In the genomic region with DNA sequence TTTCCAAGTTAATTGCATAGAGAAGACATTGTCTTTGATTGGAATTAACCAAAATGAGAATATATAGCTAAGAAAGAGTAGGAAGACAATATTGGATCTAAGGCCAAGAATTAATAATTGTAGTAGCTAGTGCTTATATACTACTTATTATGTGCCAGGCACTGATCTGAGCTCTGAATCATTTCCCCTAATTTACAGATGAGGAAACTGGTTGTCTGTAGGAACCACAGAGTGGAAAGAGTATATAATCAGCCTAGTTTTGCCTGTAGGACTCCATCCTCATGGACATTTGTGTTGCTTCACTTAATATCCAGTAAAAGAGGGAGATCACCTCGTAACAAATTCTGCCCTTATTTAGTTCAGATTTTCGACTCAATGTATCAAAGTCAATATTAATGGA, we compare ENCODE assay signal across 23 cellular contexts.
DNase-seq lines count a peak whose midpoint lies in the region; ATAC-seq and TF ChIP-seq lines count a peak whose summit lies in the region.
"Had no signal": no experiment of that assay in that cellular context is flagged by ENCODE, and none has a peak within 500 bp of the region (broad histone marks: within the 10 kb centered on the region; RNA-seq: fewer than 3 reads in every experiment).

No MANE protein-coding gene starts in this region.

- ATAC-seq in activated B cell treated with CpG ODN at 0.5 μM for 24 hours (ENCODE audit: low read depth): peak; percentile 36
- no peak for ATAC-seq in naive thymus-derived CD4-positive, alpha-beta T cell
- ATAC-seq in GM21526 (IDR thresholded peaks at IDR 0.05; ENCODE audit: low FRiP score, unreplicated experiment): no peak
- ATAC-seq: left cardiac atrium, sciatic nerve had no signal

- H3K27ac Mint-ChIP-seq in activated T-cell treated with anti-CD3 and anti-CD28 coated beads, Interleukin-2, amount 50 U/mL, for 24 hours: peak overlapping the region; percentile 84
- peak overlapping the region; percentile 82 for H3K27ac Mint-ChIP-seq in Caco-2 (ENCODE audit: unreplicated experiment)
- H3K27ac Mint-ChIP-seq in activated B cell treated with CpG ODN at 0.5 μM for 24 hours: peak overlapping the region; percentile 28
- peak overlapping the region in 7 of 9 donors; percentile 13 to 82 (median 30) for H3K27ac Mint-ChIP-seq in naive thymus-derived CD4-positive, alpha-beta T cell
- H3K27ac Mint-ChIP-seq: activated naive CD8-positive, alpha-beta T cell treated with anti-CD3 and anti-CD28 coated beads, Interleukin-2, amount 10 ng/mL, durations not matched to agents 7 days and 5 days had no signal

- peaks cover 82% of the 10 kb centered on the region for H3K36me3 Mint-ChIP-seq in activated T-cell treated with anti-CD3 and anti-CD28 coated beads, Interleukin-2, amount 50 U/mL, for 24 hours (ENCODE audit: low read depth)
- H3K36me3 Mint-ChIP-seq in Caco-2 (ENCODE audit: insufficient read depth, unreplicated experiment) (peaks cover 98% of the 10 kb centered on the region), activated B cell treated with CpG ODN at 0.5 μM for 24 hours (ENCODE audit: low read depth) (peaks cover 59% of the 10 kb centered on the region)
- H3K36me3 Mint-ChIP-seq in naive thymus-derived CD4-positive, alpha-beta T cell: peaks cover 0 to 30% (median 8%) of the 10 kb centered on the region in 5 donors

- no peaks in the 10 kb centered on the region for H3K9me3 Mint-ChIP-seq in activated T-cell treated with anti-CD3 and anti-CD28 coated beads, Interleukin-2, amount 50 U/mL, for 24 hours
- H3K9me3 Mint-ChIP-seq in Caco-2 (ENCODE audit: unreplicated experiment) (no peaks in the 10 kb centered on the region), activated B cell treated with CpG ODN at 0.5 μM for 24 hours (no peaks in the 10 kb centered on the region)
- H3K9me3 Mint-ChIP-seq in naive thymus-derived CD4-positive, alpha-beta T cell: no peaks in the 10 kb centered on the region
- H3K9me3 Mint-ChIP-seq: activated naive CD8-positive, alpha-beta T cell treated with anti-CD3 and anti-CD28 coated beads, Interleukin-2, amount 10 ng/mL, durations not matched to agents 7 days and 5 days; nephron had no signal

- H3K4me3 ChIP-seq in Caco-2 (ENCODE audit: low read depth, low read length) (no peak overlapping the region), sigmoid colon (no peak overlapping the region)
- H3K4me3 ChIP-seq in naive thymus-derived CD4-positive, alpha-beta T cell (ENCODE audit: low read length): no peak overlapping the region
- H3K4me3 ChIP-seq: coronary artery, MG63, PC-9, SJCRH30 had no signal

- WGBS in sigmoid colon, 2 donors: 91 to 93% methylated on average over 2 of the region's 2 CpGs

- BruUV-seq in Caco-2 (replicated peaks; lab: Mats Ljungman, UMichigan): no TSS peak

- POLR2A ChIA-PET in Caco-2 (lab: Charles Lee): interaction anchor here (0.6 kb wide), 1 partner anchor 980 kb away, joined by 4 read pairs; no protein-coding TSS in a partner anchor
- POLR2A ChIA-PET in activated B cell treated with CpG ODN at 0.5 μM for 24 hours (lab: Charles Lee): interaction anchor here (0.9 to 18.5 kb wide), 5 partner anchors 8 to 128 kb away, joined by 3 to 382 read pairs (median 4); a partner anchor contains a TSS
- POLR2A ChIA-PET in naive thymus-derived CD4-positive, alpha-beta T cell (lab: Charles Lee): interaction anchor here (0.9 to 1.0 kb wide), 2 partner anchors 9 to 127 kb away, joined by 3 to 4 read pairs; no protein-coding TSS in a partner anchor

- TF ChIP-seq CTCF in Caco-2 (IDR thresholded peaks at IDR 0.05; ENCODE audit: insufficient read depth in 1 of 2, low read depth in 1 of 2, low read length in 1 of 2, severe bottlenecking in 1 of 2, unreplicated experiment in 1 of 2) (no peak), activated B cell treated with CpG ODN at 0.5 μM for 24 hours (IDR thresholded peaks at IDR 0.05) (no peak), sigmoid colon (IDR thresholded peaks at IDR 0.05) (no peak)

- no peak for TF ChIP-seq POLR2A in sigmoid colon (IDR thresholded peaks at IDR 0.05)

- H3K36me3 ChIP-seq in Caco-2 (ENCODE audit: control insufficient read depth, insufficient read depth, low read length) (peaks cover 5% of the 10 kb centered on the region; the same call in 1 of the 2 replicates), sigmoid colon (no peaks in the 10 kb centered on the region)
- H3K36me3 ChIP-seq in naive thymus-derived CD4-positive, alpha-beta T cell (ENCODE audit: control insufficient read depth in 2 of 3, insufficient read depth in 3 of 3, low read length in 3 of 3): no peaks in the 10 kb centered on the region
- H3K36me3 ChIP-seq: SJCRH30 had no signal

- peaks cover 83% of the 10 kb centered on the region for H3K4me1 Mint-ChIP-seq in activated T-cell treated with anti-CD3 and anti-CD28 coated beads, Interleukin-2, amount 50 U/mL, for 24 hours (ENCODE audit: low read depth)
- H3K4me1 Mint-ChIP-seq in Caco-2 (ENCODE audit: low read depth, unreplicated experiment) (peaks cover 82% of the 10 kb centered on the region), activated B cell treated with CpG ODN at 0.5 μM for 24 hours (peaks cover 85% of the 10 kb centered on the region)
- peaks cover 26 to 85% (median 66%) of the 10 kb centered on the region in 7 donors for H3K4me1 Mint-ChIP-seq in naive thymus-derived CD4-positive, alpha-beta T cell

- no peaks in the 10 kb centered on the region for H3K9me3 ChIP-seq in Caco-2
- no peaks in the 10 kb centered on the region for H3K9me3 ChIP-seq in naive thymus-derived CD4-positive, alpha-beta T cell (ENCODE audit: control insufficient read depth in 2 of 3, low read length in 3 of 3)
- H3K9me3 ChIP-seq in sigmoid colon: no peaks in the 10 kb centered on the region
- H3K9me3 ChIP-seq: MG63, SJCRH30 had no signal

- no peak overlapping the region for H3K4me3 Mint-ChIP-seq in activated T-cell treated with anti-CD3 and anti-CD28 coated beads, Interleukin-2, amount 50 U/mL, for 24 hours
- H3K4me3 Mint-ChIP-seq in Caco-2 (ENCODE audit: unreplicated experiment): peak overlapping the region; percentile 38
- no peak overlapping the region for H3K4me3 Mint-ChIP-seq in activated B cell treated with CpG ODN at 0.5 μM for 24 hours
- no peak overlapping the region for H3K4me3 Mint-ChIP-seq in naive thymus-derived CD4-positive, alpha-beta T cell
- H3K4me3 Mint-ChIP-seq: activated naive CD8-positive, alpha-beta T cell treated with anti-CD3 and anti-CD28 coated beads, Interleukin-2, amount 10 ng/mL, durations not matched to agents 7 days and 5 days; nephron had no signal

- DNase-seq in activated T-cell treated with anti-CD3 and anti-CD28 coated beads, Interleukin-2, amount 50 U/mL, for 24 hours: no peak
- DNase-seq in activated T-cell treated with anti-CD3 and anti-CD28 coated beads for 4 hours (no peak), Caco-2 (no peak), activated B cell treated with CpG ODN at 0.5 μM for 24 hours (no peak), NCI-H524 (lab: John Stamatoyannopoulos, UW) (no peak), sigmoid colon (no peak)
- no peak for DNase-seq in naive thymus-derived CD4-positive, alpha-beta T cell
- DNase-seq: activated naive CD8-positive, alpha-beta T cell treated with anti-CD3 and anti-CD28 coated beads, Interleukin-2, amount 10 ng/mL, durations not matched to agents 7 days and 5 days; DMS79 treated with DMSO at 0.1 percent for 48 hours; glutamatergic neuron; left cardiac atrium; MG63; NCI-H1694; NCI-H2171 treated with DMSO at 0.1 percent for 48 hours; NCI-H526 treated with DMSO at 0.1 percent for 48 hours; PC-9; SJCRH30; stimulated activated naive CD4-positive, alpha-beta T cell treated with Interleukin-2 at 50 U/mL for 16 hours; trophoblast cell had no signal

- H3K4me1 ChIP-seq in Caco-2 (peaks cover 86% of the 10 kb centered on the region), sigmoid colon (peaks cover 0 to 13% (median 11%) of the 10 kb centered on the region in 4 donors)
- peaks cover 8 to 27% of the 10 kb centered on the region in 2 donors for H3K4me1 ChIP-seq in naive thymus-derived CD4-positive, alpha-beta T cell (ENCODE audit: control insufficient read depth in 2 of 2, insufficient read depth in 2 of 2, low read length in 2 of 2)
- H3K4me1 ChIP-seq: SJCRH30 had no signal

- CTCF ChIA-PET in Caco-2 (lab: Charles Lee) (interaction anchor here (0.6 to 1.2 kb wide), 2 partner anchors 214 to 216 kb away, joined by 3 read pairs; no protein-coding TSS in a partner anchor), activated B cell treated with CpG ODN at 0.5 μM for 24 hours (lab: Charles Lee) (interaction anchor here (1.0 to 1.9 kb wide), 3 partner anchors 9 to 127 kb away, joined by 3 to 7 read pairs (median 4); no protein-coding TSS in a partner anchor)
- CTCF ChIA-PET in naive thymus-derived CD4-positive, alpha-beta T cell (lab: Charles Lee): interaction anchor here (1.0 kb wide), 1 partner anchor 126 kb away, joined by 3 read pairs; no protein-coding TSS in a partner anchor

- TF ChIP-seq EP300 in sigmoid colon (IDR thresholded peaks at IDR 0.05): no peak

- H3K27ac ChIP-seq in naive thymus-derived CD4-positive, alpha-beta T cell (ENCODE audit: low read depth, low read length): no peak overlapping the region
- H3K27ac ChIP-seq in sigmoid colon: no peak overlapping the region
- H3K27ac ChIP-seq: coronary artery, PC-9, SJCRH30 had no signal

- H3K27me3 ChIP-seq in Caco-2 (replicated peaks; ENCODE audit: control insufficient read depth, insufficient read depth, low read length) (no peaks in the 10 kb centered on the region), sigmoid colon (no peaks in the 10 kb centered on the region)
- no peaks in the 10 kb centered on the region for H3K27me3 ChIP-seq in naive thymus-derived CD4-positive, alpha-beta T cell (ENCODE audit: control insufficient read depth in 2 of 2, insufficient read depth in 2 of 2, low read length in 2 of 2)
- H3K27me3 ChIP-seq: MG63, SJCRH30 had no signal

- no peaks in the 10 kb centered on the region for H3K27me3 Mint-ChIP-seq in activated T-cell treated with anti-CD3 and anti-CD28 coated beads, Interleukin-2, amount 50 U/mL, for 24 hours
- H3K27me3 Mint-ChIP-seq in Caco-2 (ENCODE audit: insufficient read depth, unreplicated experiment) (no peaks in the 10 kb centered on the region), activated B cell treated with CpG ODN at 0.5 μM for 24 hours (no peaks in the 10 kb centered on the region)
- no peaks in the 10 kb centered on the region for H3K27me3 Mint-ChIP-seq in naive thymus-derived CD4-positive, alpha-beta T cell
- H3K27me3 Mint-ChIP-seq: activated naive CD8-positive, alpha-beta T cell treated with anti-CD3 and anti-CD28 coated beads, Interleukin-2, amount 10 ng/mL, durations not matched to agents 7 days and 5 days had no signal

- intact Hi-C loops in Caco-2 (cut with micrococcal nuclease; ENCODE audit: unreplicated experiment): no loop called here
- intact Hi-C loops in activated B cell treated with CpG ODN at 0.5 μM for 24 hours (cut with micrococcal nuclease): no loop called here
- intact Hi-C loops in naive thymus-derived CD4-positive, alpha-beta T cell (cut with micrococcal nuclease): no loop called here
- intact Hi-C loops in sigmoid colon (cut with DNase I): no loop called here

Comparison
In these comparisons a context has a peak if more than half of its experiments do, and no peak if none do; other contexts are left out.
1. H3K27ac Mint-ChIP-seq: peak in every context shown above with its lines; median percentile 84 in activated T-cell treated with anti-CD3 and anti-CD28 coated beads, Interleukin-2, amount 50 U/mL, for 24 hours; 82 in Caco-2; 30 in naive thymus-derived CD4-positive, alpha-beta T cell; 28 in activated B cell treated with CpG ODN at 0.5 μM for 24 hours.